Comparison of ENCODE assay signal across 10 cellular contexts in genomic region chrX:10017866-10018265, GRCh38. TPM values are rescaled to one million over a fixed set of nuclear protein-coding genes. Genes with fewer than 3 reads are reported as not detected.
DNase-seq lines count a peak whose midpoint lies in the region; ATAC-seq, FAIRE-seq and TF ChIP-seq lines count a peak whose summit lies in the region.
"Had no signal": no experiment of that assay in that cellular context is flagged by ENCODE, and none has a peak within 500 bp of the region (broad histone marks: within the 10 kb centered on the region; RNA-seq: fewer than 3 reads in every experiment).

No MANE protein-coding gene starts in this region.

- H3K36me3 ChIP-seq in heart left ventricle = no peaks in the 10 kb centered on the region

- H3K4me3 ChIP-seq in heart left ventricle = peak overlapping the region in 5 of 12 donors; percentile 11 to 89 (median 65)

- H3K4me1 ChIP-seq in heart left ventricle = peaks cover 0 to 54% (median 38%) of the 10 kb centered on the region in 12 donors

- no peak for FAIRE-seq in urothelium cell line (lab: Jason Lieb, UNC)

- peaks cover 0 to 27% (median 0%) of the 10 kb centered on the region in 9 donors for H3K27me3 ChIP-seq in heart left ventricle

- no peaks in the 10 kb centered on the region for H3K9me3 ChIP-seq in heart left ventricle

- TF ChIP-seq POLR2A in heart left ventricle (IDR thresholded peaks at IDR 0.05) = no peak

- H3K27ac ChIP-seq in heart left ventricle = peak overlapping the region in 11 of 12 donors; percentile 7 to 99 (median 92)

- ATAC-seq in heart left ventricle (no peak), HG03432 (IDR thresholded peaks at IDR 0.05; ENCODE audit: unreplicated experiment) (no peak)

- TF ChIP-seq CTCF in heart left ventricle (IDR thresholded peaks at IDR 0.05) = no peak

- no peak for DNase-seq in heart left ventricle
- DNase-seq in cardiac septum (ENCODE audit: low spot score) = no peak
- DNase-seq in SW 1271 (lab: John Stamatoyannopoulos, UW) = peak; percentile 22 to 66
- DNase-seq in hepatic stellate cell (ENCODE audit: low spot score) = peak; percentile 44
- peak; percentile 26 for DNase-seq in urothelium cell line (ENCODE audit: low spot score)
- no peak for DNase-seq in GF-D8 (lab: John Stamatoyannopoulos, UW)
- no peak for DNase-seq in NCI-H2029 treated with DMSO at 0.1 percent for 48 hours (lab: John Stamatoyannopoulos, UW)
- DNase-seq: DMS153 had no signal

- intact Hi-C loops in heart left ventricle (cut with DNase I) = loop anchor here in 5 of 10 donors (2.0 to 5.0 kb wide), 4 partner anchors 34 to 99 kb away; no protein-coding TSS in a partner anchor
- intact Hi-C loops in cardiac septum (cut with DNase I) = loop anchor here (2.0 to 5.0 kb wide), 2 partner anchors 65 to 99 kb away; no protein-coding TSS in a partner anchor

- WGBS in heart left ventricle, 4 donors = 19 to 45% (median 32%) methylated on average over 8 of the region's 8 CpGs

RNA-seq across cellular contexts. Expression of gene CLDN34, which starts 50.7 kb away (rescaled TPM):
- not detected for total RNA-seq in heart left ventricle
- not detected for polyA plus RNA-seq in heart left ventricle
- not detected for total RNA-seq in cardiac septum
- total RNA-seq: mononuclear cell had no signal

Comparison
In these comparisons a context has a peak if more than half of its experiments do, and no peak if none do; other contexts are left out.
1. DNase-seq: peak in SW 1271 (2 of 2), hepatic stellate cell (single experiment) and urothelium cell line (single experiment); none in heart left ventricle (0 of 5), cardiac septum (single experiment), GF-D8 (single experiment) and NCI-H2029 treated with DMSO at 0.1 percent for 48 hours (single experiment).